Comparison of ENCODE assay signal across 21 cellular contexts in the genomic region with DNA sequence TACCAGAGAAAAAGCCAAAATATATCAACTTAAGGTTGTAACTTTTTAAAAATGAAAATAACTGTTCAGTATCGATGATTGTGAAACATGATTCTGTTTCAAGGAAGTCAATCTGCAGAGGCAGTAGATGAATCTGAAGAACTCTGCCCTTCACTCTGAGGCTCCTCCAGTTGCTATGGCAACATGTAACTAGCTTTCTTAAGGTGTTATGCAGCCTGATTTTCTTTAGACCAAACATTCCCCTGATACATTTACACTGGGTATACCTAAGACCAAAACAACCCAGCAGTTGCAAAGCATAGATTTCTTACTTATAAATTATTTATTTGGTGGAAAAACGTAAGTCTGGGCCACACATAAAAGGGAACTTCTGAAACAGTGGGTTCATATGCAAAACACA.
A peak's percentile ranks its signal among the peaks of the same experiment; 100 is the strongest.
DNase-seq lines count a peak whose midpoint lies in the region; TF ChIP-seq lines count a peak whose summit lies in the region.
"Had no signal": no experiment of that assay in that cellular context is flagged by ENCODE, and none has a peak within 500 bp of the region (broad histone marks: within the 10 kb centered on the region; RNA-seq: fewer than 3 reads in every experiment).

No MANE protein-coding gene starts in this region.

- no peak overlapping the region for H3K4me3 ChIP-seq in tibial nerve
- H3K4me3 ChIP-seq: ovary, SJCRH30, uterus had no signal

- H3K36me3 ChIP-seq in tibial nerve: no peaks in the 10 kb centered on the region
- H3K36me3 ChIP-seq: BE2C, ovary, SJCRH30, uterus had no signal

- H3K4me1 ChIP-seq in tibial nerve: peaks cover 0 to 18% (median 13%) of the 10 kb centered on the region in 4 donors
- H3K4me1 ChIP-seq: BE2C, uterus had no signal

- no peak overlapping the region for H3K27ac ChIP-seq in tibial nerve
- H3K27ac ChIP-seq: ovary, SJCRH30, uterus had no signal

- DNase-seq in DMS53 (lab: John Stamatoyannopoulos, UW) (peak; percentile 3), DMS53 treated with DMSO at 0.1 percent for 48 hours (lab: John Stamatoyannopoulos, UW; ENCODE audit: unreplicated experiment) (no peak), NCI-H2227 treated with DMSO at 0.1 percent for 48 hours (lab: John Stamatoyannopoulos, UW) (peak; percentile 25), iPS-NIHi11 (ENCODE audit: low spot score) (peak; percentile 39), retina (peak; percentile 23), tibial nerve (ENCODE audit: low spot score in 2 of 2) (no peak)
- no peak for DNase-seq in activated CD8-positive, alpha-beta memory T cell treated with anti-CD3 and anti-CD28 coated beads, Interleukin-2, amount 50 U/mL, for 48 hours
- DNase-seq in stimulated activated CD4-positive, alpha-beta T cell treated with anti-CD3 and anti-CD28 coated beads, Interleukin-4, amount 100 ng/mL, for 1 hour: no peak
- DNase-seq: 8988T; activated CD4-positive, CD25-positive, alpha-beta regulatory T cell; BE2C; effector memory CD4-positive, alpha-beta T cell; GDM1; HCEC 1CT; left ventricle myocardium superior; MV-4-11; NCI-H774; ovary; SJCRH30; stimulated activated CD4-positive, alpha-beta T cell treated with anti-CD3 and anti-CD28 coated beads, Interleukin-2, amount 100 ng/mL, for 24 hours; uterus had no signal

- no peak for TF ChIP-seq POLR2A in tibial nerve (IDR thresholded peaks at IDR 0.05)

- TF ChIP-seq EP300 in tibial nerve (IDR thresholded peaks at IDR 0.05): no peak

- WGBS in tibial nerve, 2 donors: 80 to 83% methylated on average over 2 of the region's 2 CpGs

- no peaks in the 10 kb centered on the region for H3K27me3 ChIP-seq in tibial nerve
- H3K27me3 ChIP-seq: BE2C, ovary, SJCRH30, uterus had no signal

- H3K9me3 ChIP-seq in tibial nerve: no peaks in the 10 kb centered on the region
- H3K9me3 ChIP-seq: BE2C, ovary, SJCRH30, uterus had no signal

- no peak for TF ChIP-seq CTCF in tibial nerve (IDR thresholded peaks at IDR 0.05)

Comparison
In these comparisons a context has a peak if more than half of its experiments do, and no peak if none do; other contexts are left out.
1. DNase-seq: peak in DMS53 (single experiment), NCI-H2227 treated with DMSO at 0.1 percent for 48 hours (single experiment), iPS-NIHi11 (single experiment) and retina (single experiment); none in DMS53 treated with DMSO at 0.1 percent for 48 hours (single experiment), tibial nerve (0 of 2), activated CD8-positive, alpha-beta memory T cell treated with anti-CD3 and anti-CD28 coated beads, Interleukin-2, amount 50 U/mL, for 48 hours (single experiment) and stimulated activated CD4-positive, alpha-beta T cell treated with anti-CD3 and anti-CD28 coated beads, Interleukin-4, amount 100 ng/mL, for 1 hour (single experiment).